ENCODE assay signal across 27 cellular contexts in the genomic region with DNA sequence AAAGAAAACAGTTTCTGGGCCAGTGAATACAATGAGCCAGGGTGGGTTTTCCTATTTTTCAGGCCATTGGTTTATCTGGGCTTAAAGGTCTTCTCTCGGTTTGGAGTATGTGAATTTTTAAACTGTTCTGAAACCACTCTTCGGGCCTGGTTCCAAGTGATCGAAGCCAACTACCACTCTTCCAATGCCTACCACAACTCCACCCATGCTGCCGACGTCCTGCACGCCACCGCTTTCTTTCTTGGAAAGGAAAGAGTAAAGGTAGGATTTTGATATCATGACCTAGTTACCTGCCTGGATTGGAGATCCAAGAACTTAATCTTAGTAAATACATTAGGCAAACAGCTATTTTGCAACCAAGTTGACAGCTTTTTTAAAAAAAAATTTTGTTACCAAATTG.
"Had no signal": no experiment of that assay in that cellular context is flagged by ENCODE, and none has a peak within 500 bp of the region (broad histone marks: within the 10 kb centered on the region; RNA-seq: fewer than 3 reads in every experiment).

No MANE protein-coding gene starts in this region.

- FAIRE-seq: colon, endometrium, endothelial cell of umbilical vein, frontal cortex had no signal

- H3K27ac ChIP-seq: colonic mucosa, coronary artery, dorsolateral prefrontal cortex, epithelial cell of prostate, esophagus muscularis mucosa, esophagus squamous epithelium, foreskin keratinocyte, gastrocnemius medialis, gastroesophageal sphincter, heart left ventricle, heart right ventricle had no signal

- ATAC-seq: effector memory CD8-positive, alpha-beta T cell; esophagus mucosa; foreskin keratinocyte; gastrocnemius medialis; gastroesophageal sphincter; heart left ventricle; heart right ventricle had no signal

- H3K27me3 ChIP-seq: colonic mucosa, dorsolateral prefrontal cortex, esophagus squamous epithelium, gastrocnemius medialis, heart right ventricle had no signal

- H3K4me1 ChIP-seq: colonic mucosa, esophagus muscularis mucosa, esophagus squamous epithelium, foreskin keratinocyte, gastrocnemius medialis, gastroesophageal sphincter had no signal

- H3K9me3 ChIP-seq: colonic mucosa, esophagus muscularis mucosa, esophagus squamous epithelium, gastrocnemius medialis, gastroesophageal sphincter, heart left ventricle, heart right ventricle had no signal

- H3K4me3 ChIP-seq: colonic mucosa, coronary artery, dorsolateral prefrontal cortex, esophagus muscularis mucosa, esophagus squamous epithelium, gastrocnemius medialis, gastroesophageal sphincter, heart left ventricle, heart right ventricle had no signal

- DNase-seq: colonic mucosa; cortex of kidney; dermis blood vessel endothelial cell; dorsolateral prefrontal cortex; effector CD8-positive, alpha-beta T cell; effector memory CD4-positive, alpha-beta T cell; effector memory CD8-positive, alpha-beta T cell; endodermal cell; erythroblast; esophagus squamous epithelium; foreskin fibroblast; foreskin keratinocyte; foreskin melanocyte; gastrocnemius medialis; glutamatergic neuron; head of caudate nucleus; heart left ventricle; heart right ventricle had no signal

- H3K36me3 ChIP-seq: colonic mucosa, esophagus muscularis mucosa, esophagus squamous epithelium, gastrocnemius medialis, gastroesophageal sphincter, heart left ventricle, heart right ventricle had no signal
